Comparison of ENCODE assay signal across 21 cellular contexts in the genomic region with DNA sequence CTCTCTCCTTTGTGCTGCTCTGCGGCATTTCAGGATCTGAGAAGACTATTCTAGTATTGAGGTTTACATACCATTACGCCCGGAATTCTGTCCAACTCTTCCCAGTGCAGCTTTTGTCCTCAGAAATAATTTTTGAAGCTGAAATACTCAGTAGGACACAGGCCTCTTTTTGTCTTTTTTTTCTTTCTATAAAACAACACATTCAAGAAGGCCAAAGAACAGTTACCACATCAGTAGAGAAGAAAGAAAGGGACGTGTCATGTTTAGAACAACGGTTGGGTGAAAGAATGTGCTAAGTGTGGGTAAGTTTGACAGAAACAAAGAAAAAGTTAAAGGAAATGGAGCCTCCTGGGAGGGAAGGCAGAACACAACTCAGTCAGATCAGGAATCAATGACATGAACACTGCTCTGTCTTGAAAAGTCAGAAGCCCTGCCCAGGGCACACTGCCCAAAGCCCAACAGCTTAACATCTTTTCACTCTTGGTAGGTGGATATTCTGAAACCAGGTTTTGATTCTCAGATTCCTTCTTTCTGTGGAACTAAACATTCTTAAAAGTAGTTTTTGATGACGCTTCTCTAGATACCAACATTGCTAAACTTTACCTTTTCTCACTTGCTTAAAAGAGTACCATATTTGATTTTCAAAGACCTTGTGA.
A peak's percentile ranks its signal among the peaks of the same experiment; 100 is the strongest.
DNase-seq lines count a peak whose midpoint lies in the region; TF ChIP-seq lines count a peak whose summit lies in the region.
"Had no signal": no experiment of that assay in that cellular context is flagged by ENCODE, and none has a peak within 500 bp of the region (broad histone marks: within the 10 kb centered on the region; RNA-seq: fewer than 3 reads in every experiment).

No MANE protein-coding gene starts in this region.

- no peak overlapping the region for H3K4me3 Mint-ChIP-seq in endodermal cell
- H3K4me3 Mint-ChIP-seq in neural crest cell = peak overlapping the region; percentile 33
- H3K4me3 Mint-ChIP-seq: B cell; CD4-positive, CD25-positive, alpha-beta regulatory T cell had no signal

- DNase-seq in SK-MEL-5 (ENCODE audit: low read depth, low spot score) (peak; percentile 46), endodermal cell (no peak), neural crest cell (ENCODE audit: low read depth, low spot score) (peak; percentile 3), AG08396 (ENCODE audit: low spot score) (no peak), NCI-H1105 (lab: John Stamatoyannopoulos, UW) (no peak), NCI-H2029 (lab: John Stamatoyannopoulos, UW) (no peak), NCI-H446 treated with DMSO at 0.1 percent for 48 hours (lab: John Stamatoyannopoulos, UW) (no peak)
- DNase-seq: 8988T; CD4-positive, CD25-positive, alpha-beta regulatory T cell; COR-L47; DMS 273 treated with DMSO at 0.1 percent for 48 hours; DND-41; NCI-H1105 treated with DMSO at 0.1 percent for 48 hours; NCI-H1694; NCI-H2107; NCI-H2227 treated with DMSO at 0.1 percent for 48 hours; NCI-H524 had no signal

- in situ Hi-C loops in SK-MEL-5 (cut with HindIII; ENCODE audit: low pct_unique_long_range_greater_than_20kb, low sequenced_read_pairs) = no loop called here

- H3K27ac ChIP-seq in BLaER1 (no peak overlapping the region), endodermal cell (ENCODE audit: low read depth, low read length) (peak overlapping the region; percentile 90)
- H3K27ac ChIP-seq: SJSA1 had no signal

- H3K36me3 Mint-ChIP-seq in endodermal cell (ENCODE audit: low read depth) = no peaks in the 10 kb centered on the region
- no peaks in the 10 kb centered on the region for H3K36me3 Mint-ChIP-seq in neural crest cell (ENCODE audit: low read depth)
- H3K36me3 Mint-ChIP-seq: CD4-positive, CD25-positive, alpha-beta regulatory T cell had no signal

- H3K4me3 ChIP-seq in BLaER1 (no peak overlapping the region), endodermal cell (ENCODE audit: low read length) (no peak overlapping the region)
- H3K4me3 ChIP-seq: K562, SJSA1 had no signal

- no peak overlapping the region for H3K27ac Mint-ChIP-seq in endodermal cell
- H3K27ac Mint-ChIP-seq in neural crest cell (ENCODE audit: unreplicated experiment) = peak overlapping the region; percentile 87
- H3K27ac Mint-ChIP-seq: B cell had no signal

- no peak overlapping the region for H3K9ac ChIP-seq in BLaER1
- no peak overlapping the region for H3K9ac ChIP-seq in endodermal cell (ENCODE audit: extremely low read depth, low read length, poor library complexity, severe bottlenecking)

- H3K9me3 ChIP-seq in BLaER1 = no peaks in the 10 kb centered on the region
- H3K9me3 ChIP-seq in endodermal cell (ENCODE audit: control insufficient read depth, low read length) = no peaks in the 10 kb centered on the region
- H3K9me3 ChIP-seq: SJSA1 had no signal

- 76 to 87% methylated on average over 2 to 6 of the region's 6 CpGs for WGBS in endodermal cell (ENCODE audit: insufficient coverage in 1 of 2, insufficient read length in 1 of 2), 2 experiments

- H3K27me3 ChIP-seq in BLaER1 = no peaks in the 10 kb centered on the region
- H3K27me3 ChIP-seq in endodermal cell (ENCODE audit: control insufficient read depth, insufficient read depth, low read length, poor library complexity, severe bottlenecking) = no peaks in the 10 kb centered on the region
- H3K27me3 ChIP-seq: SJSA1 had no signal

- TF ChIP-seq CTCF in endodermal cell (conservative IDR thresholded peaks at IDR 0.05) (no peak), neural crest cell (conservative IDR thresholded peaks at IDR 0.05) (no peak)

- no peaks in the 10 kb centered on the region for H3K9me3 Mint-ChIP-seq in endodermal cell
- peaks cover 12% of the 10 kb centered on the region for H3K9me3 Mint-ChIP-seq in neural crest cell

- H3K27me3 Mint-ChIP-seq in endodermal cell (ENCODE audit: insufficient read depth) (no peaks in the 10 kb centered on the region), neural crest cell (ENCODE audit: low read depth) (no peaks in the 10 kb centered on the region)
- H3K27me3 Mint-ChIP-seq: CD4-positive, CD25-positive, alpha-beta regulatory T cell had no signal

- H3K36me3 ChIP-seq in BLaER1 (no peaks in the 10 kb centered on the region), endodermal cell (ENCODE audit: control insufficient read depth, insufficient read depth, low read length) (no peaks in the 10 kb centered on the region)
- H3K36me3 ChIP-seq: SJSA1 had no signal

- no peaks in the 10 kb centered on the region for H4K20me1 ChIP-seq in BLaER1

- peaks cover 7% of the 10 kb centered on the region; the same call in 1 of the 2 replicates for H3K4me1 ChIP-seq in BLaER1
- no peaks in the 10 kb centered on the region for H3K4me1 ChIP-seq in endodermal cell (ENCODE audit: control insufficient read depth, insufficient read depth, low read length)

- H3K4me1 Mint-ChIP-seq in endodermal cell = peaks cover 15% of the 10 kb centered on the region
- peaks cover 75% of the 10 kb centered on the region for H3K4me1 Mint-ChIP-seq in neural crest cell
- H3K4me1 Mint-ChIP-seq: B cell; CD4-positive, CD25-positive, alpha-beta regulatory T cell had no signal

- 0 out of 2 replicates have a peak overlapping the region, but pooled peaks have one; percentile 13 for H3K4me2 ChIP-seq in BLaER1

Comparison
In these comparisons a context has a peak if more than half of its experiments do, and no peak if none do; other contexts are left out.
1. DNase-seq: peak in SK-MEL-5 (single experiment) and neural crest cell (single experiment); none in endodermal cell (single experiment), AG08396 (single experiment), NCI-H1105 (single experiment), NCI-H2029 (single experiment) and NCI-H446 treated with DMSO at 0.1 percent for 48 hours (single experiment).